10 cellular contexts compared by ENCODE assay signal in genomic region chr16:71626858-71627213, GRCh38. TPM values are rescaled to one million over a fixed set of nuclear protein-coding genes. Genes with fewer than 3 reads are reported as not detected.
A peak's percentile ranks its signal among the peaks of the same experiment; 100 is the strongest.
DNase-seq lines count a peak whose midpoint lies in the region; FAIRE-seq and TF ChIP-seq lines count a peak whose summit lies in the region.
"Had no signal": no experiment of that assay in that cellular context is flagged by ENCODE, and none has a peak within 500 bp of the region (broad histone marks: within the 10 kb centered on the region; RNA-seq: fewer than 3 reads in every experiment).

No MANE protein-coding gene starts in this region.

- no peak overlapping the region for H3K9ac ChIP-seq in astrocyte (ENCODE audit: low read length)
- H3K9ac ChIP-seq in keratinocyte (ENCODE audit: control insufficient read depth, extremely low read depth, insufficient read depth, low read length), result peak overlapping the region; percentile 74

- peak overlapping the region; percentile 77 for H3K4me2 ChIP-seq in astrocyte (ENCODE audit: low read length)
- H3K4me2 ChIP-seq in keratinocyte (ENCODE audit: control insufficient read depth, extremely low read depth, insufficient read depth, low read depth, low read length), result peak overlapping the region; percentile 59

- WGBS in small intestine, 3 donors, result 2 to 8% (median 8%) methylated on average over 10 to 13 of the region's 13 CpGs

- DNase-seq in DMS53 (lab: John Stamatoyannopoulos, UW) (peak; percentile 59), DMS53 treated with DMSO at 0.1 percent for 48 hours (lab: John Stamatoyannopoulos, UW; ENCODE audit: unreplicated experiment) (no peak), astrocyte (ENCODE audit: low read depth) (no peak), keratinocyte (ENCODE audit: low read depth, low spot score) (no peak), small intestine (peak; percentile 96), uterus (no peak), NCI-H1417 treated with DMSO at 0.1 percent for 48 hours (lab: John Stamatoyannopoulos, UW) (no peak)
- DNase-seq in activated naive CD4-positive, alpha-beta T cell (lab: John Stamatoyannopoulos, UW), result no peak

- peak overlapping the region; percentile 69 for H2AFZ ChIP-seq in astrocyte (ENCODE audit: low read depth, low read length)
- H2AFZ ChIP-seq in keratinocyte (ENCODE audit: control insufficient read depth, low read length), result peak overlapping the region; percentile 86

- peaks cover 3% of the 10 kb centered on the region for H3K9me3 Mint-ChIP-seq in astrocyte (ENCODE audit: unreplicated experiment)
- H3K9me3 Mint-ChIP-seq: T-helper 1 cell treated with Interleukin-12 subunit alpha and Interleukin-12 subunit beta and Interleukin-4 antibody, amounts not matched to agents 30 μg/mL and 1 μg/mL, for 36 hours had no signal

- H3K4me1 ChIP-seq in astrocyte (ENCODE audit: insufficient read depth, low read length), result peaks cover 6% of the 10 kb centered on the region
- H3K4me1 ChIP-seq in keratinocyte (ENCODE audit: control insufficient read depth, extremely low read depth, insufficient read depth, low read length), result peaks cover 21% of the 10 kb centered on the region
- peaks cover 2 to 5% of the 10 kb centered on the region in 2 donors for H3K4me1 ChIP-seq in small intestine (ENCODE audit: control insufficient read depth in 2 of 2, insufficient read depth in 1 of 2, low read depth in 1 of 2, low read length in 1 of 2)
- H3K4me1 ChIP-seq in uterus, result peaks cover 0 to 11% of the 10 kb centered on the region in 2 donors

- no peak for TF ChIP-seq POLR2A in uterus (IDR thresholded peaks at IDR 0.05)

- H3K36me3 ChIP-seq in astrocyte (ENCODE audit: insufficient read depth, low read length) (no peaks in the 10 kb centered on the region), keratinocyte (ENCODE audit: control insufficient read depth in 2 of 2, extremely low read depth in 1 of 2, insufficient read depth in 2 of 2, low read length in 2 of 2) (no peaks in the 10 kb centered on the region), small intestine (ENCODE audit: control insufficient read depth in 2 of 2, insufficient read depth in 2 of 2, low read length in 2 of 2) (peaks cover 0 to 2% of the 10 kb centered on the region in 2 donors), uterus (no peaks in the 10 kb centered on the region)

- H3K4me3 ChIP-seq in astrocyte (ENCODE audit: insufficient read depth, low read depth, low read length) (no peak overlapping the region), keratinocyte (ENCODE audit: control insufficient read depth in 2 of 3, extremely low read depth in 1 of 3, insufficient read depth in 2 of 3, low read depth in 1 of 3, low read length in 3 of 3) (peak overlapping the region; percentile 79 to 94 (median 90)), small intestine (ENCODE audit: low read depth in 1 of 2, low read length in 2 of 2) (peak overlapping the region; percentile 56 to 84), uterus (peak overlapping the region in 1 of 2 donors; percentile 29)

- H3K9me3 ChIP-seq in astrocyte (ENCODE audit: insufficient read depth, low read depth, low read length) (no peaks in the 10 kb centered on the region), keratinocyte (ENCODE audit: control insufficient read depth, low read depth, low read length) (no peaks in the 10 kb centered on the region), small intestine (ENCODE audit: control insufficient read depth, low read depth) (no peaks in the 10 kb centered on the region), uterus (no peaks in the 10 kb centered on the region)

- H3K27ac ChIP-seq in astrocyte (ENCODE audit: low read depth, low read length) (no peak overlapping the region), keratinocyte (ENCODE audit: control insufficient read depth, insufficient read depth, low read length) (peak overlapping the region; percentile 60), small intestine (ENCODE audit: low read depth in 1 of 2, low read length in 1 of 2) (peak overlapping the region; percentile 83 to 95), uterus (no peak overlapping the region)

- FAIRE-seq in astrocyte (lab: Jason Lieb, UNC), result no peak
- FAIRE-seq in keratinocyte (lab: Jason Lieb, UNC), result no peak
- FAIRE-seq in small intestine (lab: Jason Lieb, UNC), result no peak

- H3K27me3 ChIP-seq in astrocyte (ENCODE audit: insufficient read depth, low read length), result peaks cover 16% of the 10 kb centered on the region
- H3K27me3 ChIP-seq in keratinocyte (ENCODE audit: control insufficient read depth, extremely low read depth, insufficient read depth, low read length), result no peaks in the 10 kb centered on the region
- peaks cover 0 to 5% of the 10 kb centered on the region in 2 donors for H3K27me3 ChIP-seq in small intestine (ENCODE audit: control insufficient read depth in 2 of 2, insufficient read depth in 2 of 2, low read length in 2 of 2)
- peaks cover 16 to 21% of the 10 kb centered on the region in 2 donors for H3K27me3 ChIP-seq in uterus

- dilution Hi-C loops in keratinocyte (cut with MboI; ENCODE audit: extremely low pct_ligation_motif_present, low sequenced_read_pairs), result no loop called here

- TF ChIP-seq CTCF in astrocyte (IDR thresholded peaks at IDR 0.05; ENCODE audit: insufficient read depth, low read depth, low read length) (no peak), keratinocyte (optimal IDR thresholded peaks at IDR 0.05 in 1 of 3, IDR thresholded peaks at IDR 0.05 in 1 of 3, conservative IDR thresholded peaks at IDR 0.05 in 1 of 3; ENCODE audit: extremely low read depth in 1 of 3, insufficient read depth in 2 of 3, low read length in 3 of 3) (no peak), uterus (IDR thresholded peaks at IDR 0.05) (no peak)

- H3K9me1 ChIP-seq in keratinocyte (ENCODE audit: control insufficient read depth, extremely low read depth, insufficient read depth, low read length), result no peaks in the 10 kb centered on the region

- H3K36me3 Mint-ChIP-seq in astrocyte (ENCODE audit: low read depth, unreplicated experiment), result no peaks in the 10 kb centered on the region

- H3K27me3 Mint-ChIP-seq in astrocyte (ENCODE audit: low read depth, unreplicated experiment), result peaks cover 8% of the 10 kb centered on the region

- H3K79me2 ChIP-seq in astrocyte (ENCODE audit: insufficient read depth, low read length), result no peaks in the 10 kb centered on the region
- H3K79me2 ChIP-seq in keratinocyte (ENCODE audit: control insufficient read depth, insufficient read depth, low read length), result peaks cover 2% of the 10 kb centered on the region

- intact Hi-C loops in uterus (cut with DNase I; ENCODE audit: low total_unique reads), result no loop called here

- H3K4me3 Mint-ChIP-seq in astrocyte (ENCODE audit: unreplicated experiment), result peak overlapping the region; percentile 40
- H3K4me3 Mint-ChIP-seq: T-helper 1 cell treated with Interleukin-12 subunit alpha and Interleukin-12 subunit beta and Interleukin-4 antibody, amounts not matched to agents 30 μg/mL and 1 μg/mL, for 36 hours had no signal

- no peak overlapping the region for H3K27ac Mint-ChIP-seq in astrocyte (ENCODE audit: unreplicated experiment)
- H3K27ac Mint-ChIP-seq: T-helper 1 cell treated with Interleukin-12 subunit alpha and Interleukin-12 subunit beta and Interleukin-4 antibody, amounts not matched to agents 30 μg/mL and 1 μg/mL, for 36 hours had no signal

- H4K20me1 ChIP-seq in astrocyte (ENCODE audit: insufficient read depth, low read length) (no peaks in the 10 kb centered on the region), keratinocyte (ENCODE audit: control insufficient read depth, extremely low read depth, insufficient read depth, low read length) (no peaks in the 10 kb centered on the region)

- peaks cover 18% of the 10 kb centered on the region for H3K4me1 Mint-ChIP-seq in astrocyte (ENCODE audit: low read depth, unreplicated experiment)

RNA-seq across cellular contexts. Expression of gene MARVELD3, which starts 0.9 kb away (rescaled TPM):
- total RNA-seq in astrocyte, result 0.89 and 1.4 TPM in 2 replicates
- polyA plus RNA-seq in keratinocyte, result 11.4 to 17.8 TPM (median 11.6 TPM) in 3 replicates
- 8.4 TPM for polyA plus RNA-seq in keratinocyte (2011; ENCODE audit: low read depth)
- 12.0 and 12.4 TPM in 2 replicates for polyA plus RNA-seq in keratinocyte (2011; cell fraction: cytosol; rRNA removed)
- polyA plus RNA-seq in keratinocyte (2011; cell fraction: nucleus; rRNA removed), result 26.6 and 28.3 TPM in 2 replicates
- 11.6 and 15.9 TPM in 2 replicates for polyA plus RNA-seq in keratinocyte (2012; ENCODE audit: low replicate concordance)
- polyA minus RNA-seq in keratinocyte, result 7.5 to 20.3 TPM (median 13.0 TPM) in 3 replicates
- 15.3 TPM for polyA minus RNA-seq in keratinocyte (2011; cell fraction: cytosol; rRNA and poly(A)+ RNA removed)
- 13.9 and 16.4 TPM in 2 replicates for polyA minus RNA-seq in keratinocyte (2011; cell fraction: nucleus; rRNA and poly(A)+ RNA removed)
- polyA plus RNA-seq in small intestine, result 10 to 100 TPM; 29.5 to 49.9 (median 31.3) TPM
- total RNA-seq in uterus, result 1 to 10 TPM in 2 of 4 donors, under 1 TPM in 1, not detected in 1; 0.21 to 5.7 (median 1.8) TPM

RNA-seq across cellular contexts. Expression of gene TAT, which starts 49.9 kb away (rescaled TPM):
- not detected in 2 replicates for total RNA-seq in astrocyte
- polyA plus RNA-seq in keratinocyte, result 0.14 TPM in 1 of 3 replicates, not detected in the others
- not detected for polyA plus RNA-seq in keratinocyte (2011; ENCODE audit: low read depth)
- polyA plus RNA-seq in keratinocyte (2011; cell fraction: cytosol; rRNA removed), result not detected in 2 replicates
- polyA plus RNA-seq in keratinocyte (2011; cell fraction: nucleus; rRNA removed), result 0.25 TPM in 1 of 2 replicates, not detected in the other
- polyA plus RNA-seq in keratinocyte (2012; ENCODE audit: low replicate concordance), result not detected in 2 replicates
- polyA minus RNA-seq in keratinocyte, result 0.13 TPM in 1 of 3 replicates, not detected in the others
- polyA minus RNA-seq in keratinocyte (2011; cell fraction: cytosol; rRNA and poly(A)+ RNA removed), result not detected
- polyA minus RNA-seq in keratinocyte (2011; cell fraction: nucleus; rRNA and poly(A)+ RNA removed), result not detected in 2 replicates
- polyA plus RNA-seq in small intestine, result under 1 TPM; 0.10 to 0.54 (median 0.22) TPM
- total RNA-seq in uterus, result under 1 TPM in 2 of 4 donors, not detected in 2; 0.07 to 0.24 TPM
- total RNA-seq: HT1080 had no signal

Comparison
In these comparisons a context has a peak if more than half of its experiments do, and no peak if none do; other contexts are left out.
1. DNase-seq: peak in DMS53 (single experiment) and small intestine (single experiment); none in DMS53 treated with DMSO at 0.1 percent for 48 hours (single experiment), astrocyte (single experiment), keratinocyte (single experiment), uterus (0 of 2), NCI-H1417 treated with DMSO at 0.1 percent for 48 hours (single experiment) and activated naive CD4-positive, alpha-beta T cell (0 of 4).
2. H3K27ac ChIP-seq: peak in keratinocyte (single experiment) and small intestine (2 of 2); none in astrocyte (single experiment) and uterus (0 of 2).